Comparison of ENCODE assay signal across 8 cellular contexts in genomic region chr11:110712643-110713468, GRCh38. TPM values are rescaled to one million over a fixed set of nuclear protein-coding genes. Genes with fewer than 3 reads are reported as not detected.
A peak's percentile ranks its signal among the peaks of the same experiment; 100 is the strongest.
DNase-seq lines count a peak whose midpoint lies in the region; ATAC-seq and TF ChIP-seq lines count a peak whose summit lies in the region.

No MANE protein-coding gene starts in this region.

- peaks cover 43 to 59% of the 10 kb centered on the region in 2 donors for H3K27me3 Mint-ChIP-seq in natural killer cell (ENCODE audit: low read depth in 2 of 2)

- POLR2A ChIA-PET in BJ (lab: Charles Lee) = interaction anchor here (0.7 kb wide), 1 partner anchor 20 kb away, joined by 5 read pairs; no protein-coding TSS in a partner anchor

- intact Hi-C loops in natural killer cell (cut with micrococcal nuclease) = no loop called here

- H3K4me1 Mint-ChIP-seq in natural killer cell = peaks cover 12% of the 10 kb centered on the region in 2 donors

- peak overlapping the region; percentile 38 for H3K4me3 Mint-ChIP-seq in natural killer cell

- H3K36me3 ChIP-seq in BJ (ENCODE audit: control insufficient read depth, insufficient read depth, low read length) = no peaks in the 10 kb centered on the region

- peaks cover 2 to 4% of the 10 kb centered on the region in 2 donors for H3K9me3 Mint-ChIP-seq in natural killer cell

- no peaks in the 10 kb centered on the region for H3K27me3 ChIP-seq in BJ (ENCODE audit: control insufficient read depth, insufficient read depth, low read length)

- DNase-seq in BJ (ENCODE audit: low read depth) (no peak), fibroblast of the aortic adventitia (ENCODE audit: low read depth) (peak; percentile 77), natural killer cell (peak; percentile 12), GM19240 (ENCODE audit: insufficient read length, low spot score) (no peak), NCI-H1436 treated with DMSO at 0.1 percent for 48 hours (lab: John Stamatoyannopoulos, UW) (no peak)

- H3K27ac Mint-ChIP-seq in natural killer cell = no peak overlapping the region

- H3K27ac ChIP-seq in VCaP = peak overlapping the region; percentile 89

- peak; percentile 10 for ATAC-seq in GM19328 (IDR thresholded peaks at IDR 0.05; ENCODE audit: unreplicated experiment)
- ATAC-seq in HG03558 (IDR thresholded peaks at IDR 0.05; ENCODE audit: extremely low read depth, unreplicated experiment) = peak; percentile 16
- ATAC-seq in natural killer cell = peak in 2 of 3 donors; percentile 14 to 48

- H3K4me3 ChIP-seq in BJ (ENCODE audit: low read depth, low read length) (peak overlapping the region; percentile 72), fibroblast of the aortic adventitia (ENCODE audit: low read depth, low read length) (peak overlapping the region; percentile 87)

- CTCF ChIA-PET in BJ (lab: Yijun Ruan, JAX) = interaction anchor here (0.6 to 1.1 kb wide), 4 partner anchors 247 to 518 kb away, joined by 3 to 4 read pairs (median 4); no protein-coding TSS in a partner anchor

- H3K36me3 Mint-ChIP-seq in natural killer cell = peaks cover 18% of the 10 kb centered on the region

- TF ChIP-seq CTCF in BJ (IDR thresholded peaks at IDR 0.05; ENCODE audit: insufficient read depth, low read depth, low read length) = peak; percentile 13; the same call in 1 of the 2 replicates
- peak; percentile 75 for TF ChIP-seq CTCF in VCaP (conservative IDR thresholded peaks at IDR 0.05)
- TF ChIP-seq CTCF in fibroblast of the aortic adventitia (IDR thresholded peaks at IDR 0.05; ENCODE audit: insufficient read depth, low read length) = no peak
- no peak for TF ChIP-seq CTCF in natural killer cell (IDR thresholded peaks at IDR 0.05)

RNA-seq across cellular contexts. Expression of gene ARHGAP20, which starts 0.6 kb away (rescaled TPM):
- polyA plus RNA-seq in BJ (2011; rRNA removed) = 2.5 TPM in 2 replicates
- 3.7 and 4.3 TPM in 2 replicates for polyA minus RNA-seq in BJ (2011; rRNA and poly(A)+ RNA removed)
- total RNA-seq in fibroblast of the aortic adventitia (ENCODE audit: low replicate concordance) = 17.5 and 20.0 TPM in 2 replicates
- not detected for total RNA-seq in natural killer cell

Comparison
In these comparisons a context has a peak if more than half of its experiments do, and no peak if none do; other contexts are left out.
1. DNase-seq: peak in fibroblast of the aortic adventitia (single experiment) and natural killer cell (single experiment); none in BJ (single experiment), GM19240 (single experiment) and NCI-H1436 treated with DMSO at 0.1 percent for 48 hours (single experiment).
2. CTCF ChIP-seq: peak in BJ (single experiment) and VCaP (single experiment); none in fibroblast of the aortic adventitia (single experiment) and natural killer cell (single experiment).
3. RNA of gene ARHGAP20, which starts 0.6 kb away (total RNA-seq): 17.5 to 20.0 TPM in fibroblast of the aortic adventitia; not detected in natural killer cell; every median in the first group is over 10 times any median in the second.
4. Peak in every context shown above with its lines, with median percentiles within 50 percentile points of each other: ATAC-seq.